Comparison of ENCODE assay signal across 9 cellular contexts in the genomic region with DNA sequence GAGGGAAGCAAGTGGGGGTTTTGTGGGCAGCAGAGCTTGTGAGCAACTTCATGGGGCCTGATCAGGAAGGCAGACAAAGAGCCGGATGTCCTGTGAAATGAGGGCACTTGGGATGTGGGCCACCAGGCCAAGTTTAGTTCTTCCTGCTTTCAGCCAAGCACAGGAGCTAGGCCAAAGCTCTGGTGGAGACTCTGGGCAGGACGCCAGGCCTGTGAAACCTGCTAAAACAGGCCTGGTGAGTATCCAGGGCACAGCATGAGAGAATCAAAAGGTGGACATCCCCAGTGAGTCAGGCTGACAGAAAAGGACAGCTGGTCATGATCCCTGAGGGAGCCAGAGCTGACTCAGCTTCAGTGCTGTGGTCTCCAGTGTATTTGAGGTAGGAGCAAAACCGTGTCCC.
DNase-seq lines count a peak whose midpoint lies in the region; ATAC-seq and TF ChIP-seq lines count a peak whose summit lies in the region.
"Had no signal": no experiment of that assay in that cellular context is flagged by ENCODE, and none has a peak within 500 bp of the region (broad histone marks: within the 10 kb centered on the region; RNA-seq: fewer than 3 reads in every experiment).

No MANE protein-coding gene starts in this region.

- no peak for ATAC-seq in GM18505 (IDR thresholded peaks at IDR 0.05; ENCODE audit: unreplicated experiment)
- no peak for ATAC-seq in GM21447 (IDR thresholded peaks at IDR 0.05; ENCODE audit: unreplicated experiment)
- ATAC-seq in GM21737 (IDR thresholded peaks at IDR 0.05; ENCODE audit: unreplicated experiment) = no peak
- no peak for ATAC-seq in GM18867 (IDR thresholded peaks at IDR 0.05; ENCODE audit: unreplicated experiment)
- ATAC-seq: CD8-positive, alpha-beta T cell had no signal

- no peak for TF ChIP-seq POLR2A in GM18505 (IDR thresholded peaks at IDR 0.05; ENCODE audit: borderline replicate concordance, extremely low read depth, insufficient read depth, insufficient read length)

- DNase-seq in AG08395 (ENCODE audit: low spot score) (peak; percentile 80), LoVo (ENCODE audit: low spot score) (peak; percentile 45), dermis blood vessel endothelial cell (peak; percentile 98), medulla oblongata (ENCODE audit: extremely low spot score) (peak; percentile 80)
- DNase-seq: CD8-positive, alpha-beta T cell had no signal

Comparison
In these comparisons a context has a peak if more than half of its experiments do, and no peak if none do; other contexts are left out.
1. DNase-seq: peak in every context shown above with its lines; median percentile 98 in dermis blood vessel endothelial cell; 80 in AG08395; 80 in medulla oblongata; 45 in LoVo.